In genomic region chr16:85913141-85913601, GRCh38 we compare ENCODE assay signal across 30 cellular contexts. TPM values are rescaled to one million over a fixed set of nuclear protein-coding genes. Genes with fewer than 3 reads are reported as not detected.
DNase-seq lines count a peak whose midpoint lies in the region; ATAC-seq and TF ChIP-seq lines count a peak whose summit lies in the region.
"Had no signal": no experiment of that assay in that cellular context is flagged by ENCODE, and none has a peak within 500 bp of the region (broad histone marks: within the 10 kb centered on the region; RNA-seq: fewer than 3 reads in every experiment).

No MANE protein-coding gene starts in this region.

- H2AFZ ChIP-seq in OCI-LY3 (ENCODE audit: low read depth, low read length) (no peak overlapping the region), trophoblast cell (ENCODE audit: insufficient read depth, low read length, poor library complexity) (no peak overlapping the region)

- H3K4ac ChIP-seq in trophoblast cell (ENCODE audit: low read depth, low read length): no peak overlapping the region

- H3K36me3 ChIP-seq in BLaER1 (peaks cover 22% of the 10 kb centered on the region), OCI-LY3 (replicated peaks; ENCODE audit: low read depth, low read length) (peaks cover 92% of the 10 kb centered on the region), trophoblast cell (ENCODE audit: control insufficient read depth in 1 of 2, insufficient read depth in 2 of 2, low read length in 2 of 2) (peaks cover 7 to 22% of the 10 kb centered on the region in 2 experiments), right lobe of liver (peaks cover 0 to 34% (median 14%) of the 10 kb centered on the region in 4 donors), body of pancreas (replicated peaks in 1 of 2; ENCODE audit: insufficient read depth in 1 of 2, low read depth in 2 of 2) (no peaks in the 10 kb centered on the region)
- H3K36me3 ChIP-seq: BE2C, cardiac muscle cell, WERI-Rb-1 had no signal

- TF ChIP-seq POLR2A in right lobe of liver (IDR thresholded peaks at IDR 0.05) (no peak), body of pancreas (IDR thresholded peaks at IDR 0.05) (no peak), lower leg skin (IDR thresholded peaks at IDR 0.05) (no peak)

- H3K9ac ChIP-seq in BLaER1 (peak overlapping the region; percentile 61), OCI-LY3 (ENCODE audit: low read length) (no peak overlapping the region), trophoblast cell (ENCODE audit: low read length) (no peak overlapping the region)
- H3K9ac ChIP-seq: SK-N-SH had no signal

- H2AK5ac ChIP-seq in trophoblast cell (ENCODE audit: low read length): peak overlapping the region; percentile 59

- peaks cover 100% of the 10 kb centered on the region for H3K4me1 ChIP-seq in BLaER1
- H3K4me1 ChIP-seq in OCI-LY3 (ENCODE audit: low read length): peaks cover 100% of the 10 kb centered on the region
- peaks cover 9 to 15% of the 10 kb centered on the region in 2 experiments for H3K4me1 ChIP-seq in trophoblast cell (ENCODE audit: control insufficient read depth in 1 of 2, insufficient read depth in 2 of 2, low read length in 2 of 2)
- peaks cover 0 to 33% (median 6%) of the 10 kb centered on the region in 4 donors for H3K4me1 ChIP-seq in right lobe of liver
- H3K4me1 ChIP-seq in body of pancreas: peaks cover 13% of the 10 kb centered on the region
- H3K4me1 ChIP-seq: A549, BE2C had no signal

- peaks cover 100% of the 10 kb centered on the region for H3K36me3 Mint-ChIP-seq in dendritic cell treated with granulocyte-macrophage colony-stimulating factor and Interleukin-4, amounts not matched to agents 40 ng/mL and 50 ng/mL, for 4 days (ENCODE audit: low read depth)
- H3K36me3 Mint-ChIP-seq: type B pancreatic cell had no signal

- peak overlapping the region; percentile 3; the same call in 1 of the 2 replicates for H3K4me3 ChIP-seq in BLaER1
- no peak overlapping the region for H3K4me3 ChIP-seq in OCI-LY3 (ENCODE audit: low read length)
- H3K4me3 ChIP-seq in trophoblast cell (ENCODE audit: low read depth, low read length): no peak overlapping the region
- no peak overlapping the region for H3K4me3 ChIP-seq in right lobe of liver
- H3K4me3 ChIP-seq in body of pancreas: no peak overlapping the region
- no peak overlapping the region for H3K4me3 ChIP-seq in lower leg skin (ENCODE audit: low read depth, poor library complexity, severe bottlenecking)
- H3K4me3 ChIP-seq: A549, cardiac muscle cell had no signal

- H3K27me3 ChIP-seq in BLaER1: no peaks in the 10 kb centered on the region
- no peaks in the 10 kb centered on the region for H3K27me3 ChIP-seq in OCI-LY3 (ENCODE audit: low read depth, low read length)
- no peaks in the 10 kb centered on the region for H3K27me3 ChIP-seq in trophoblast cell (ENCODE audit: insufficient read depth, low read length)
- no peaks in the 10 kb centered on the region for H3K27me3 ChIP-seq in right lobe of liver
- H3K27me3 ChIP-seq in body of pancreas: no peaks in the 10 kb centered on the region

- H3K79me2 ChIP-seq in OCI-LY3 (ENCODE audit: low read length): peaks cover 91% of the 10 kb centered on the region
- no peaks in the 10 kb centered on the region for H3K79me2 ChIP-seq in trophoblast cell (ENCODE audit: control insufficient read depth, insufficient read depth, low read length, poor library complexity)

- no peaks in the 10 kb centered on the region for H3K9me3 Mint-ChIP-seq in dendritic cell treated with granulocyte-macrophage colony-stimulating factor and Interleukin-4, amounts not matched to agents 40 ng/mL and 50 ng/mL, for 4 days
- H3K9me3 Mint-ChIP-seq: mesothelial cell of epicardium; T-helper 2 cell treated with Interferon-gamma antibody and Interleukin-4, amounts not matched to agents 5 μg/mL and 100 μg/mL, for 36 hours; type B pancreatic cell had no signal

- H3K18ac ChIP-seq in trophoblast cell (ENCODE audit: low read length): no peak overlapping the region

- no peak for ATAC-seq in right lobe of liver
- ATAC-seq in body of pancreas: no peak
- ATAC-seq in GM18498 (IDR thresholded peaks at IDR 0.05; ENCODE audit: unreplicated experiment): no peak
- ATAC-seq: A549, left lobe of liver had no signal

- no peak overlapping the region for H4K12ac ChIP-seq in trophoblast cell (ENCODE audit: low read depth, low read length)

- WGBS in trophoblast cell (ENCODE audit: extremely low coverage, insufficient coverage, insufficient read length): no CpG with 5 or more reads among the region's 12 CpGs
- WGBS in right lobe of liver (ENCODE audit: insufficient coverage, low coverage, low lambda C conversion rate, missing lambda C conversion rate): no CpG with 5 or more reads among the region's 12 CpGs
- 83 to 89% methylated on average over 7 to 12 of the region's 12 CpGs for WGBS in body of pancreas, 2 donors
- WGBS in lower leg skin, 2 donors: 90 to 96% methylated on average over 12 of the region's 12 CpGs

- H3K27me3 Mint-ChIP-seq in dendritic cell treated with granulocyte-macrophage colony-stimulating factor and Interleukin-4, amounts not matched to agents 40 ng/mL and 50 ng/mL, for 4 days: no peaks in the 10 kb centered on the region

- TF ChIP-seq CTCF in OCI-LY3 (IDR thresholded peaks at IDR 0.05; ENCODE audit: low read depth, low read length) (no peak), right lobe of liver (IDR thresholded peaks at IDR 0.05) (no peak), body of pancreas (IDR thresholded peaks at IDR 0.05) (no peak), lower leg skin (IDR thresholded peaks at IDR 0.05) (no peak)

- H3K27ac Mint-ChIP-seq in dendritic cell treated with granulocyte-macrophage colony-stimulating factor and Interleukin-4, amounts not matched to agents 40 ng/mL and 50 ng/mL, for 4 days: peak overlapping the region; percentile 74
- H3K27ac Mint-ChIP-seq: progenitor cell of endocrine pancreas; T-helper 2 cell treated with Interferon-gamma antibody and Interleukin-4, amounts not matched to agents 5 μg/mL and 100 μg/mL, for 36 hours; type B pancreatic cell had no signal

- intact Hi-C loops in dendritic cell treated with granulocyte-macrophage colony-stimulating factor and Interleukin-4, amounts not matched to agents 40 ng/mL and 50 ng/mL, for 4 days (cut with micrococcal nuclease): no loop called here
- intact Hi-C loops in right lobe of liver (cut with DNase I): no loop called here
- intact Hi-C loops in body of pancreas (cut with DNase I): no loop called here
- intact Hi-C loops in lower leg skin (cut with DNase I; ENCODE audit: low total_unique reads): no loop called here

- H3K9me3 ChIP-seq in BLaER1: no peaks in the 10 kb centered on the region
- no peaks in the 10 kb centered on the region for H3K9me3 ChIP-seq in OCI-LY3 (ENCODE audit: insufficient read depth, low read length)
- H3K9me3 ChIP-seq in trophoblast cell (ENCODE audit: insufficient read depth, low read depth, low read length): peaks cover 2% of the 10 kb centered on the region
- H3K9me3 ChIP-seq in right lobe of liver: no peaks in the 10 kb centered on the region
- H3K9me3 ChIP-seq in body of pancreas: no peaks in the 10 kb centered on the region
- H3K9me3 ChIP-seq: A549, BE2C, SK-N-SH had no signal

- no peak overlapping the region for H3K23ac ChIP-seq in trophoblast cell (ENCODE audit: low read length)

- H4K8ac ChIP-seq in trophoblast cell (ENCODE audit: low read depth, low read length): no peak overlapping the region

- no peak overlapping the region for H2BK5ac ChIP-seq in trophoblast cell (ENCODE audit: low read depth, low read length, poor library complexity)

- DNase-seq in trophoblast cell: no peak
- DNase-seq in right lobe of liver: no peak
- no peak for DNase-seq in body of pancreas
- DNase-seq in lower leg skin (ENCODE audit: low spot score in 2 of 2): no peak
- DNase-seq: activated CD4-positive, alpha-beta T cell treated with anti-CD3 and anti-CD28 coated beads, Interleukin-2, amount 50 U/mL, for 4 hours; activated gamma-delta T cell treated with Interleukin-2 at 50 U/mL for 16 hours; BE2C; GOT3; head of caudate nucleus; NCI-H1417 treated with DMSO at 0.1 percent for 48 hours; NCI-H524; SK-N-SH; stimulated activated CD4-positive, alpha-beta T cell treated with anti-CD3 and anti-CD28 coated beads, Interleukin-1b, Interleukin-23, amount 100 ng/mL, for 48 hours; stimulated activated naive CD4-positive, alpha-beta T cell treated with Interleukin-2 at 50 U/mL for 16 hours; WERI-Rb-1 had no signal

- H4K20me1 ChIP-seq in BLaER1: no peaks in the 10 kb centered on the region
- peaks cover 98% of the 10 kb centered on the region for H4K20me1 ChIP-seq in OCI-LY3 (ENCODE audit: insufficient read depth, low read length)

- peak overlapping the region; percentile 90 for H3K27ac ChIP-seq in BLaER1
- peak overlapping the region; percentile 12; the same call in 1 of the 2 replicates for H3K27ac ChIP-seq in OCI-LY3 (ENCODE audit: low read length)
- H3K27ac ChIP-seq in trophoblast cell (ENCODE audit: low read depth, low read length): no peak overlapping the region
- peak overlapping the region in 1 of 3 donors; percentile 4 for H3K27ac ChIP-seq in right lobe of liver
- H3K27ac ChIP-seq in body of pancreas: no peak overlapping the region
- H3K27ac ChIP-seq: A549, cardiac muscle cell, RWPE1, WERI-Rb-1 had no signal

- peaks cover 84% of the 10 kb centered on the region for H3K4me1 Mint-ChIP-seq in dendritic cell treated with granulocyte-macrophage colony-stimulating factor and Interleukin-4, amounts not matched to agents 40 ng/mL and 50 ng/mL, for 4 days (ENCODE audit: low read depth)

- H2BK12ac ChIP-seq in trophoblast cell (ENCODE audit: low read length): peak overlapping the region; percentile 3

- H3K4me2 ChIP-seq in BLaER1: peak overlapping the region; percentile 87
- peak overlapping the region; percentile 70; the same call in 1 of the 2 replicates for H3K4me2 ChIP-seq in OCI-LY3 (ENCODE audit: low read length)
- no peak overlapping the region for H3K4me2 ChIP-seq in trophoblast cell (ENCODE audit: low read length)
- H3K4me2 ChIP-seq: A549, SK-N-SH had no signal

- H3K14ac ChIP-seq in trophoblast cell (ENCODE audit: low read length): no peak overlapping the region

- H3K4me3 Mint-ChIP-seq in dendritic cell treated with granulocyte-macrophage colony-stimulating factor and Interleukin-4, amounts not matched to agents 40 ng/mL and 50 ng/mL, for 4 days: no peak overlapping the region
- H3K4me3 Mint-ChIP-seq: mesothelial cell of epicardium; T-helper 2 cell treated with Interferon-gamma antibody and Interleukin-4, amounts not matched to agents 5 μg/mL and 100 μg/mL, for 36 hours; type B pancreatic cell had no signal

- H4K91ac ChIP-seq in trophoblast cell (ENCODE audit: low read depth, low read length): no peak overlapping the region

- H3K79me1 ChIP-seq in trophoblast cell (ENCODE audit: low read length): no peaks in the 10 kb centered on the region

- H2BK120ac ChIP-seq in trophoblast cell (ENCODE audit: insufficient read depth, low read length, poor library complexity): peak overlapping the region; percentile 16

RNA-seq across cellular contexts. Expression of gene IRF8, which starts 14.2 kb away (rescaled TPM):
- polyA plus RNA-seq in trophoblast cell (2013): 4.1 and 4.2 TPM in 2 replicates
- 10 to 100 TPM in 5 of 6 experiments, 1 to 10 TPM in 1; 4.8 to 19.6 (median 14.6) TPM for total RNA-seq in right lobe of liver
- 1 to 10 TPM; 6.2 to 8.2 TPM for total RNA-seq in body of pancreas
- total RNA-seq in lower leg skin: 1 to 10 TPM; 1.5 to 5.7 (median 3.7) TPM
- total RNA-seq: Daoy, MCF 10A had no signal
- polyA plus RNA-seq: neural cell, SK-N-SH had no signal

Comparison
In these comparisons a context has a peak if more than half of its experiments do, and no peak if none do; other contexts are left out.
1. H3K27ac ChIP-seq: peak in BLaER1 (single experiment) and OCI-LY3 (single experiment); none in trophoblast cell (single experiment) and body of pancreas (0 of 4).